10 cellular contexts compared by ENCODE assay signal in the genomic region with DNA sequence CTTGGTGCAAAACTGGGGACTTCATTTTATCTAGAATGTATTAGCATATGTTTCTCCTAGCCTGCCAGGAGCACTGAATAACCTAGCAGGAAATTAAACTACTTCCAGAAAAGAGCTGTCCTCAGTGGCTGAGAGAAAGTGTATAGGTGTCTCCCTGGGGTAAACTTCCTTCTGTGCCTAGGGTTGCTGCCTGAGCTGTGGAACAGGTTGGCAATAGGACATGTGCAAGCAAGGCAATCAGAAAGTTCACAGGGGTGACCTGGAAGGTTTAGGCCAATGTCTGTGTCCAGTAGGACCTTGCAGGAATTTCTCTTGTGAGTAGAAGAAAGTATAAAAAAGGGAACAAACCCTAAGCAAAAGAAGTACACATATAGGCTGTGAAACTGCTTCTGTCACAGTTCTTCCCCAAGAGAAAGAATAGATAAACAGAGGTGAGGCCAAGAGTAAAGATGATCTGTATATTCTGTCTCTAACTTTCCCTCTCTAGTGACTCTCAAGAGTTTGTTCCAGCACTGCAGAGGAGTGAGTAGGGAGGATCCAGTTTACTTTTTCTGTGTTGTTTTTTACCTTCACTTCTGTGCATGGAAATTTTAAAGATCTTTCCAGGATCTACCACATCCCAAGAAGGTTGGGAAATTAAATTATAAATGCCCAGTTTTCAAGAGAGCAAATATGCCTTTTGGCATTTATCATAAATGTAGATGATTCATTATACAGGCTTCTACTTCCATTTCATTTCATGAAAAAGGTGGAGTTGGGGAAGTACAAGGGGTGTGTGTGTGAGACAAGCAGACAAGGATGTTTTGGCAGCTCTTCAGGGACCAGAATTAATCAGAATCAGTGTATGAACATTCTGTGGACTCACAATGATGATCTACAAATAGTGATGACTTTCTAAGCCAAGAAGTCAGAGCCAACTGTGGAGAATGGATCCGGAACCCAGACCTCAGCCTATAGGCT.
A peak's percentile ranks its signal among the peaks of the same experiment; 100 is the strongest.
DNase-seq lines count a peak whose midpoint lies in the region; ATAC-seq, FAIRE-seq and TF ChIP-seq lines count a peak whose summit lies in the region.
"Had no signal": no experiment of that assay in that cellular context is flagged by ENCODE, and none has a peak within 500 bp of the region (broad histone marks: within the 10 kb centered on the region; RNA-seq: fewer than 3 reads in every experiment).

No MANE protein-coding gene starts in this region.

- H3K4me3 Mint-ChIP-seq in CD8-positive, alpha-beta T cell = peak overlapping the region; percentile 53
- H3K4me3 Mint-ChIP-seq: GM23338 had no signal

- no peaks in the 10 kb centered on the region for H3K27me3 ChIP-seq in CD8-positive, alpha-beta T cell (ENCODE audit: insufficient read depth, low read length)
- no peaks in the 10 kb centered on the region for H3K27me3 ChIP-seq in K562 (ENCODE audit: control insufficient read depth in 2 of 2, insufficient read depth in 2 of 2, low read length in 2 of 2)
- no peaks in the 10 kb centered on the region for H3K27me3 ChIP-seq in mucosa of rectum (ENCODE audit: control insufficient read depth in 2 of 2, insufficient read depth in 2 of 2, low read length in 2 of 2)

- no peak for ATAC-seq in CD8-positive, alpha-beta T cell
- ATAC-seq in K562 = peak; percentile 37
- ATAC-seq: GM23338 had no signal

- H3K9ac ChIP-seq in K562 (ENCODE audit: insufficient read depth in 1 of 2, low read depth in 2 of 2, low read length in 2 of 2) (no peak overlapping the region), mucosa of rectum (ENCODE audit: low read depth in 1 of 2, low read length in 2 of 2) (no peak overlapping the region)

- H3K27me3 Mint-ChIP-seq in CD8-positive, alpha-beta T cell (ENCODE audit: low read depth) = no peaks in the 10 kb centered on the region

- TF ChIP-seq EP300 in K562 (IDR thresholded peaks at IDR 0.05; ENCODE audit: low read length) = no peak

- H3K9me1 ChIP-seq in K562 (ENCODE audit: control insufficient read depth, insufficient read depth, low read length) = no peaks in the 10 kb centered on the region

- no peaks in the 10 kb centered on the region for H3K36me3 Mint-ChIP-seq in CD8-positive, alpha-beta T cell

- BruUV-seq in K562 (replicated peaks; lab: Mats Ljungman, UMichigan) = no TSS peak

- intact Hi-C loops in CD8-positive, alpha-beta T cell (cut with DNase I, micrococcal nuclease) = loop anchor here in 1 of 2 experiments (5.0 kb wide), 1 partner anchor 33 kb away; no protein-coding TSS in a partner anchor
- intact Hi-C loops in K562 (cut with micrococcal nuclease) = no loop called here

- H3K27ac Mint-ChIP-seq in CD8-positive, alpha-beta T cell = peak overlapping the region; percentile 91
- H3K27ac Mint-ChIP-seq: GM23338 had no signal

- no peaks in the 10 kb centered on the region for H3K9me3 ChIP-seq in CD8-positive, alpha-beta T cell (ENCODE audit: low read length)
- H3K9me3 ChIP-seq in K562 (replicated peaks; ENCODE audit: control insufficient read depth, insufficient read depth, low read depth, low read length) (no peaks in the 10 kb centered on the region), mucosa of rectum (ENCODE audit: control insufficient read depth in 2 of 2, low read length in 2 of 2) (no peaks in the 10 kb centered on the region)

- H3K4me1 ChIP-seq in CD8-positive, alpha-beta T cell (ENCODE audit: insufficient read depth, low read length) = peaks cover 89% of the 10 kb centered on the region
- H3K4me1 ChIP-seq in K562 (replicated peaks in 1 of 2; ENCODE audit: control insufficient read depth in 2 of 2, insufficient read depth in 2 of 2, low read length in 2 of 2) = peaks cover 6 to 31% of the 10 kb centered on the region in 2 experiments; a peak in 4 of 5 replicates
- peaks cover 3 to 13% of the 10 kb centered on the region in 2 donors for H3K4me1 ChIP-seq in mucosa of rectum (ENCODE audit: control insufficient read depth in 2 of 2, insufficient read depth in 2 of 2, low read length in 2 of 2)

- CTCF ChIA-PET in CD8-positive, alpha-beta T cell (lab: Charles Lee) = interaction anchor here (0.7 to 1.1 kb wide), 3 partner anchors 33 to 407 kb away, joined by 3 read pairs; no protein-coding TSS in a partner anchor
- CTCF ChIA-PET in K562 (lab: Yijun Ruan, JAX; ENCODE audit: low intra/inter-chr PET ratio) = no interaction called here

- no peak overlapping the region for H3K4me2 ChIP-seq in K562 (ENCODE audit: insufficient read depth, low read length)
- H3K4me2 ChIP-seq: GM23338 had no signal

- no peaks in the 10 kb centered on the region for H3K36me3 ChIP-seq in CD8-positive, alpha-beta T cell (ENCODE audit: insufficient read depth, low read length)
- peaks cover 24% of the 10 kb centered on the region for H3K36me3 ChIP-seq in K562 (ENCODE audit: control insufficient read depth, insufficient read depth, low read length)
- peaks cover 5 to 8% of the 10 kb centered on the region in 2 donors for H3K36me3 ChIP-seq in mucosa of rectum (ENCODE audit: control insufficient read depth in 2 of 2, insufficient read depth in 2 of 2, low read length in 2 of 2)

- H4K20me1 ChIP-seq in K562 (replicated peaks; ENCODE audit: control insufficient read depth, insufficient read depth, low read length) = peaks cover 12% of the 10 kb centered on the region; the same call in 1 of the 2 replicates

- H2AFZ ChIP-seq in K562 (ENCODE audit: low read depth, low read length) = no peak overlapping the region
- H2AFZ ChIP-seq: GM23338 had no signal

- H3K4me1 Mint-ChIP-seq in CD8-positive, alpha-beta T cell (ENCODE audit: low read depth) = peaks cover 88% of the 10 kb centered on the region

- H3K4me3 ChIP-seq in CD8-positive, alpha-beta T cell (ENCODE audit: low read depth, low read length) = no peak overlapping the region
- H3K4me3 ChIP-seq in K562 (no peak overlapping the region), mucosa of rectum (ENCODE audit: low read length in 2 of 2) (peak overlapping the region in 1 of 2 donors; percentile 13)
- H3K4me3 ChIP-seq: GM23338 had no signal

- WGBS in K562 (ENCODE audit: insufficient coverage, low coverage, missing lambda C conversion rate) = 87% methylated on average over 1 of the region's 1 CpG

- no peak overlapping the region for H3K27ac ChIP-seq in CD8-positive, alpha-beta T cell (ENCODE audit: low read depth, low read length)
- no peak overlapping the region for H3K27ac ChIP-seq in K562 (ENCODE audit: extremely low read depth, low read depth, low read length)
- peak overlapping the region; percentile 26 to 37 for H3K27ac ChIP-seq in mucosa of rectum (ENCODE audit: low read depth in 2 of 2, low read length in 2 of 2)
- H3K27ac ChIP-seq in substantia nigra (ENCODE audit: low read depth, low read length, poor library complexity, severe bottlenecking) = no peak overlapping the region

- no peak for TF ChIP-seq RAD21 in K562 (CRISPR knock-in tag; conservative IDR thresholded peaks at IDR 0.05 in 1 of 2, IDR thresholded peaks at IDR 0.05 in 1 of 2)

- H3K9me3 Mint-ChIP-seq in CD8-positive, alpha-beta T cell = no peaks in the 10 kb centered on the region
- H3K9me3 Mint-ChIP-seq: GM23338 had no signal

- POLR2A ChIA-PET in CD8-positive, alpha-beta T cell (lab: Charles Lee) = interaction anchor here (0.7 to 1.5 kb wide), 5 partner anchors 23 to 193 kb away, joined by 3 to 4 read pairs (median 3); no protein-coding TSS in a partner anchor
- POLR2A ChIA-PET in K562 (lab: Yijun Ruan, JAX) = interaction anchor here (0.6 to 1.2 kb wide), 3 partner anchors 9 to 201 kb away, joined by 3 read pairs; no protein-coding TSS in a partner anchor

- DNase-seq in CD8-positive, alpha-beta T cell = no peak
- DNase-seq in LHCN-M2 (ENCODE audit: low read depth) (peak; percentile 59), K562 (ENCODE audit: extremely low read depth in 1 of 4, low spot score in 3 of 4) (no peak), DMS153 (lab: John Stamatoyannopoulos, UW) (no peak), substantia nigra (lab: John Stamatoyannopoulos, UW) (no peak), cerebellar nuclear complex (lab: John Stamatoyannopoulos, UW) (no peak), DMS153 treated with DMSO at 0.1 percent for 48 hours (lab: John Stamatoyannopoulos, UW; ENCODE audit: unreplicated experiment) (no peak)
- DNase-seq: retina had no signal

- H3K79me2 ChIP-seq in K562 (ENCODE audit: control insufficient read depth, insufficient read depth, low read length) = peaks cover 74% of the 10 kb centered on the region

- FAIRE-seq in K562 (lab: Jason Lieb, UNC) = no peak

- no peak for TF ChIP-seq POLR2A in K562 (conservative IDR thresholded peaks at IDR 0.05)

- in situ Hi-C loops in K562 (cut with MboI) = no loop called here

- TF ChIP-seq CTCF in CD8-positive, alpha-beta T cell (IDR thresholded peaks at IDR 0.05) = no peak
- no peak for TF ChIP-seq CTCF in K562 (IDR thresholded peaks at IDR 0.05 in 2 of 3, conservative IDR thresholded peaks at IDR 0.05 in 1 of 3; ENCODE audit: insufficient read depth in 2 of 3, low read depth in 1 of 3, low read length in 3 of 3)

TF ChIP-seq in K562, 482 proteins besides CTCF, POLR2A, EP300 and RAD21 (continues in another document):
- TF ChIP-seq RFX1 (IDR thresholded peaks at IDR 0.05) (no peak), BRF1 (IDR thresholded peaks at IDR 0.05; ENCODE audit: borderline replicate concordance, extremely low read depth, insufficient read length) (no peak), SAP30 (IDR thresholded peaks at IDR 0.05; ENCODE audit: borderline replicate concordance, insufficient read depth, low read depth, low read length, poor library complexity, severe bottlenecking) (no peak), GTF2A2 (tag; IDR thresholded peaks at IDR 0.05) (no peak), ZNF583 (CRISPR knock-in tag; IDR thresholded peaks at IDR 0.05) (no peak), ELF4 (CRISPR knock-in tag; IDR thresholded peaks at IDR 0.05) (no peak), COPS2 (conservative IDR thresholded peaks at IDR 0.05) (no peak), DDX20 (tag; IDR thresholded peaks at IDR 0.05; ENCODE audit: low read depth) (no peak), RBM14 (IDR thresholded peaks at IDR 0.05; ENCODE audit: borderline replicate concordance, insufficient read depth, low read depth, low read length) (no peak), TRIM24 (IDR thresholded peaks at IDR 0.05) (no peak), KLF16 (IDR thresholded peaks at IDR 0.05) (no peak)
- TF ChIP-seq, protein P1, sequence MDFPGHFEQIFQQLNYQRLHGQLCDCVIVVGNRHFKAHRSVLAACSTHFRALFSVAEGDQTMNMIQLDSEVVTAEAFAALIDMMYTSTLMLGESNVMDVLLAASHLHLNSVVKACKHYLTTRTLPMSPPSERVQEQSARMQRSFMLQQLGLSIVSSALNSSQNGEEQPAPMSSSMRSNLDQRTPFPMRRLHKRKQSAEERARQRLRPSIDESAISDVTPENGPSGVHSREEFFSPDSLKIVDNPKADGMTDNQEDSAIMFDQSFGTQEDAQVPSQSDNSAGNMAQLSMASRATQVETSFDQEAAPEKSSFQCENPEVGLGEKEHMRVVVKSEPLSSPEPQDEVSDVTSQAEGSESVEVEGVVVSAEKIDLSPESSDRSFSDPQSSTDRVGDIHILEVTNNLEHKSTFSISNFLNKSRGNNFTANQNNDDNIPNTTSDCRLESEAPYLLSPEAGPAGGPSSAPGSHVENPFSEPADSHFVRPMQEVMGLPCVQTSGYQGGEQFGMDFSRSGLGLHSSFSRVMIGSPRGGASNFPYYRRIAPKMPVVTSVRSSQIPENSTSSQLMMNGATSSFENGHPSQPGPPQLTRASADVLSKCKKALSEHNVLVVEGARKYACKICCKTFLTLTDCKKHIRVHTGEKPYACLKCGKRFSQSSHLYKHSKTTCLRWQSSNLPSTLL (IDR thresholded peaks at IDR 0.05) = no peak

Comparison
In these comparisons a context has a peak if more than half of its experiments do, and no peak if none do; other contexts are left out.
1. H3K27ac ChIP-seq: peak in mucosa of rectum (2 of 2); none in CD8-positive, alpha-beta T cell (single experiment), K562 (single experiment) and substantia nigra (single experiment).